Comparison of ENCODE assay signal across 9 cellular contexts in the genomic region with DNA sequence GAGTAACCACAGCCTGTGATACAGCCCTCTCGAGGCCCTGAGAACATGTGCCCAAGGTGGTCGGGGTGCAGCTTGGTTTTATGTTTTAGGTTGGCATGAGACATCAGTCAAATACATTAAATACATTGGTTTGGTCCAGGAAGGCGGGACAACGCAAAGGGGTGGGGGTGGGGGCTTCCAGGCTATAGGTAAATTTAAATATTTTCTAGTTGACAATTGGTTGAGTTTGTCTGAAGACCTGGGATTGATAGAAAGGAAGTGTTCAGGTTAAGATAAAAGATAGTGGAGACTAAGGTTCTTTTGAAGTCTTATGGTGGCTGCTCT. TPM values are rescaled to one million over a fixed set of nuclear protein-coding genes. Genes with fewer than 3 reads are reported as not detected.
DNase-seq lines count a peak whose midpoint lies in the region; ATAC-seq and TF ChIP-seq lines count a peak whose summit lies in the region.
"Had no signal": no experiment of that assay in that cellular context is flagged by ENCODE, and none has a peak within 500 bp of the region (broad histone marks: within the 10 kb centered on the region; RNA-seq: fewer than 3 reads in every experiment).

No MANE protein-coding gene starts in this region.

- ATAC-seq in central memory CD8-positive, alpha-beta T cell (replicated peaks; ENCODE audit: extremely low read depth, poor library complexity, severe bottlenecking) = no peak
- ATAC-seq in natural killer cell = no peak
- ATAC-seq in GM21737 (IDR thresholded peaks at IDR 0.05; ENCODE audit: unreplicated experiment) = no peak

- DNase-seq in BE2C = no peak
- DNase-seq in NB4 (ENCODE audit: low read depth) = no peak
- no peak for DNase-seq in central memory CD8-positive, alpha-beta T cell (ENCODE audit: low spot score in 2 of 2)
- DNase-seq in natural killer cell = no peak
- no peak for DNase-seq in hippocampal formation (lab: John Stamatoyannopoulos, UW)
- no peak for DNase-seq in kidney tubule cell (ENCODE audit: low spot score)
- DNase-seq in RPMI8226 = no peak
- DNase-seq: midbrain had no signal

- TF ChIP-seq POLR2A in NB4 (IDR thresholded peaks at IDR 0.05; ENCODE audit: extremely low read depth, insufficient read length) = no peak

- intact Hi-C loops in natural killer cell (cut with micrococcal nuclease) = no loop called here

- H3K27me3 ChIP-seq in BE2C = no peaks in the 10 kb centered on the region

- H3K4me3 Mint-ChIP-seq in central memory CD8-positive, alpha-beta T cell = peak overlapping the region; percentile 91
- H3K4me3 Mint-ChIP-seq in natural killer cell = peak overlapping the region; percentile 95

- H3K36me3 Mint-ChIP-seq in central memory CD8-positive, alpha-beta T cell (ENCODE audit: insufficient read depth) = peaks cover 35% of the 10 kb centered on the region
- H3K36me3 Mint-ChIP-seq in natural killer cell = no peaks in the 10 kb centered on the region

- H3K27me3 Mint-ChIP-seq in central memory CD8-positive, alpha-beta T cell = no peaks in the 10 kb centered on the region
- no peaks in the 10 kb centered on the region for H3K27me3 Mint-ChIP-seq in natural killer cell (ENCODE audit: low read depth in 2 of 2)

- H3K4me3 ChIP-seq in BE2C (ENCODE audit: low read depth, low read length) = peak overlapping the region; percentile 97
- H3K4me3 ChIP-seq in NB4 (ENCODE audit: low read depth, low read length) = peak overlapping the region; percentile 96

- H3K4me1 Mint-ChIP-seq in central memory CD8-positive, alpha-beta T cell = peaks cover 54% of the 10 kb centered on the region
- H3K4me1 Mint-ChIP-seq in natural killer cell = peaks cover 56 to 58% of the 10 kb centered on the region in 2 donors

- peak overlapping the region; percentile 93 for H3K27ac Mint-ChIP-seq in central memory CD8-positive, alpha-beta T cell (ENCODE audit: low read depth)
- peak overlapping the region; percentile 89 to 97 for H3K27ac Mint-ChIP-seq in natural killer cell

- H3K36me3 ChIP-seq in BE2C = peaks cover 4% of the 10 kb centered on the region

- no peaks in the 10 kb centered on the region for H3K9me3 ChIP-seq in BE2C

- TF ChIP-seq CTCF in BE2C (IDR thresholded peaks at IDR 0.05; ENCODE audit: low read depth, low read length) = no peak
- no peak for TF ChIP-seq CTCF in NB4 (IDR thresholded peaks at IDR 0.05; ENCODE audit: low read depth, low read length)
- no peak for TF ChIP-seq CTCF in natural killer cell (IDR thresholded peaks at IDR 0.05)

- no peaks in the 10 kb centered on the region for H3K9me3 Mint-ChIP-seq in central memory CD8-positive, alpha-beta T cell
- no peaks in the 10 kb centered on the region for H3K9me3 Mint-ChIP-seq in natural killer cell

- H3K4me1 ChIP-seq in BE2C = peaks cover 3% of the 10 kb centered on the region

RNA-seq across cellular contexts. Expression of gene ZKSCAN2, which starts 1.2 kb away (rescaled TPM):
- polyA plus RNA-seq in BE2C (2012; ENCODE audit: insufficient read depth, insufficient read length, low read depth) = 6.1 TPM
- total RNA-seq in natural killer cell = 1 to 10 TPM; 6.7 to 7.0 (median 6.8) TPM

RNA-seq across cellular contexts. Expression of gene AQP8, which starts 42.1 kb away (rescaled TPM):
- not detected for polyA plus RNA-seq in BE2C (2012; ENCODE audit: insufficient read depth, insufficient read length, low read depth)
- total RNA-seq in natural killer cell = 1 to 10 TPM in 1 of 3 donors, under 1 TPM in 2; 0.36 to 1.1 (median 0.68) TPM
